Comparison of ENCODE assay signal across 14 cellular contexts in the genomic region with DNA sequence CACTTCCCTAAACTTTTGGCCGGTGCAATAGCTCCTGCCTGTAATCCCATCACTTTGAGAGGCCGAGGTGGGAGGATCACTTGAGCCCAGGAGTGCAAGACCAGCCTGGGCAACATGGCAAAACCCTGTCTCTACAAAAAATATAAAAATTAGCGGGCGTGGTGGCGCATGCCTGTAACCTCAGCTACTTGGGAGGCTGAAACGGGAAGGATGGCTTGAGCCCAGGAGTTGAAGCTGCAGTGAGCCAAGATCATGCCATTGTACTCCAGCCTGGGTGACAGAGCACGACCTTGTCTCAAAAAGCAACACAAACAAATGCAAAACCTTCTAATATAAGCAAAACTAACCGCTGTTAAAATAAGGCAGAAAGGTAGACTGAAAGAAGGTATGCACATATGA. TPM values are rescaled to one million over a fixed set of nuclear protein-coding genes. Genes with fewer than 3 reads are reported as not detected.
DNase-seq lines count a peak whose midpoint lies in the region; ATAC-seq and TF ChIP-seq lines count a peak whose summit lies in the region.
"Had no signal": no experiment of that assay in that cellular context is flagged by ENCODE, and none has a peak within 500 bp of the region (broad histone marks: within the 10 kb centered on the region; RNA-seq: fewer than 3 reads in every experiment).

No MANE protein-coding gene starts in this region.

- intact Hi-C loops in sigmoid colon (cut with DNase I) = no loop called here

- H3K27ac ChIP-seq in GM23338 (ENCODE audit: low read depth) (0 out of 2 replicates have a peak overlapping the region, but pooled peaks have one; percentile 84), SJSA1 (peak overlapping the region; percentile 74), foreskin keratinocyte (peak overlapping the region; percentile 89), sigmoid colon (peak overlapping the region; percentile 35 to 68 (median 62))

- H3K9me3 ChIP-seq in SJSA1 (replicated peaks) (no peaks in the 10 kb centered on the region), sigmoid colon (no peaks in the 10 kb centered on the region)

- H3K4me2 ChIP-seq in GM23338 = no peak overlapping the region

- H3K27me3 ChIP-seq in GM23338 (ENCODE audit: insufficient read depth) (no peaks in the 10 kb centered on the region), SJSA1 (replicated peaks) (no peaks in the 10 kb centered on the region), foreskin keratinocyte (no peaks in the 10 kb centered on the region), sigmoid colon (no peaks in the 10 kb centered on the region)
- H3K27me3 ChIP-seq: dorsolateral prefrontal cortex had no signal

- H3K36me3 Mint-ChIP-seq in GM23338 (ENCODE audit: low read depth) = no peaks in the 10 kb centered on the region; the same call in 2 of the 3 replicates

- 75 to 77% methylated on average over 8 of the region's 8 CpGs for WGBS in sigmoid colon, 2 donors

- ATAC-seq in GM23338 (no peak), foreskin keratinocyte (no peak), GM21526 (IDR thresholded peaks at IDR 0.05; ENCODE audit: low FRiP score, unreplicated experiment) (no peak), HG02571 (IDR thresholded peaks at IDR 0.05; ENCODE audit: unreplicated experiment) (no peak)

- H4K20me1 ChIP-seq in GM23338 (replicated peaks; ENCODE audit: insufficient read depth) = peaks cover 4% of the 10 kb centered on the region; the same call in 1 of the 2 replicates

- no peak for TF ChIP-seq EP300 in sigmoid colon (IDR thresholded peaks at IDR 0.05)

- TF ChIP-seq CTCF in GM23338 (conservative IDR thresholded peaks at IDR 0.05; ENCODE audit: low read depth in 2 of 2) (no peak), foreskin keratinocyte (conservative IDR thresholded peaks at IDR 0.05) (no peak), sigmoid colon (IDR thresholded peaks at IDR 0.05) (no peak)

- H3K27me3 Mint-ChIP-seq in GM23338 (ENCODE audit: insufficient read depth, low read depth, poor library complexity) = peaks cover 5% of the 10 kb centered on the region

- H3K27ac Mint-ChIP-seq in GM23338 = peak overlapping the region; percentile 74; the same call in 1 of the 2 replicates
- H3K27ac Mint-ChIP-seq: activated CD4-positive, alpha-beta memory T cell treated with anti-CD3 and anti-CD28 coated beads, Interleukin-2, amount 10 ng/mL, durations not matched to agents 7 days and 5 days; activated T-helper 17 cell treated with anti-CD3 and anti-CD28 coated beads, Interleukin-2, amount 50 U/mL, for 72 hours had no signal

- no peak overlapping the region for H3K4me3 Mint-ChIP-seq in GM23338
- H3K4me3 Mint-ChIP-seq: activated CD4-positive, alpha-beta memory T cell treated with anti-CD3 and anti-CD28 coated beads, Interleukin-2, amount 10 ng/mL, durations not matched to agents 7 days and 5 days; activated T-helper 17 cell treated with anti-CD3 and anti-CD28 coated beads, Interleukin-2, amount 50 U/mL, for 72 hours had no signal

- H3F3A ChIP-seq in GM23338 (replicated peaks; ENCODE audit: low read depth) = 0 out of 2 replicates have a peak, but pooled peaks cover 5% of the 10 kb centered on the region

- no peak for DNase-seq in GM23338 (ENCODE audit: low spot score)
- no peak for DNase-seq in SJSA1 (ENCODE audit: low read depth in 1 of 2, low spot score in 2 of 2)
- no peak for DNase-seq in foreskin keratinocyte
- DNase-seq in sigmoid colon = no peak
- DNase-seq in iPS-NIHi7 (ENCODE audit: extremely low spot score) = no peak
- DNase-seq in DMS153 (lab: John Stamatoyannopoulos, UW) = no peak
- DNase-seq: activated CD4-positive, alpha-beta memory T cell treated with anti-CD3 and anti-CD28 coated beads, Interleukin-2, amount 10 ng/mL, durations not matched to agents 7 days and 5 days; AML-193; NK-92 treated with Interleukin-12 subunit alpha and Interleukin-12 subunit beta, amount 100 ng/mL, for 24 hours; stimulated activated CD4-positive, alpha-beta T cell treated with anti-CD3 and anti-CD28 coated beads, Interleukin-2, amount 100 ng/mL, for 48 hours had no signal

- H3K4me3 ChIP-seq in GM23338 = no peak overlapping the region
- H3K4me3 ChIP-seq in SJSA1 = no peak overlapping the region
- H3K4me3 ChIP-seq in sigmoid colon = no peak overlapping the region
- H3K4me3 ChIP-seq: dorsolateral prefrontal cortex had no signal

- H3K9me3 Mint-ChIP-seq in GM23338 = no peaks in the 10 kb centered on the region
- H3K9me3 Mint-ChIP-seq: activated CD4-positive, alpha-beta memory T cell treated with anti-CD3 and anti-CD28 coated beads, Interleukin-2, amount 10 ng/mL, durations not matched to agents 7 days and 5 days; activated T-helper 17 cell treated with anti-CD3 and anti-CD28 coated beads, Interleukin-2, amount 50 U/mL, for 72 hours had no signal

- no peaks in the 10 kb centered on the region; the same call in 1 of the 2 replicates for H3K79me2 ChIP-seq in GM23338 (replicated peaks; ENCODE audit: insufficient read depth)

- H3K9me2 ChIP-seq in GM23338 (ENCODE audit: insufficient read depth) = no peaks in the 10 kb centered on the region

- H3K36me3 ChIP-seq in GM23338 (ENCODE audit: insufficient read depth) (no peaks in the 10 kb centered on the region), SJSA1 (no peaks in the 10 kb centered on the region), sigmoid colon (no peaks in the 10 kb centered on the region)

- peaks cover 52% of the 10 kb centered on the region for H3K4me1 Mint-ChIP-seq in GM23338
- H3K4me1 Mint-ChIP-seq: activated CD4-positive, alpha-beta memory T cell treated with anti-CD3 and anti-CD28 coated beads, Interleukin-2, amount 10 ng/mL, durations not matched to agents 7 days and 5 days; activated T-helper 17 cell treated with anti-CD3 and anti-CD28 coated beads, Interleukin-2, amount 50 U/mL, for 72 hours had no signal

- no peak for TF ChIP-seq POLR2A in sigmoid colon (IDR thresholded peaks at IDR 0.05)

- H2AFZ ChIP-seq in GM23338 = no peak overlapping the region

- H3K4me1 ChIP-seq in GM23338 (ENCODE audit: insufficient read depth) = peaks cover 8% of the 10 kb centered on the region; the same call in 1 of the 2 replicates
- H3K4me1 ChIP-seq in SJSA1 (replicated peaks) = peaks cover 32% of the 10 kb centered on the region
- peaks cover 35% of the 10 kb centered on the region for H3K4me1 ChIP-seq in foreskin keratinocyte
- H3K4me1 ChIP-seq in sigmoid colon = peaks cover 0 to 38% (median 32%) of the 10 kb centered on the region in 4 donors

TF ChIP-seq in GM23338, 12 proteins besides CTCF, POLR2A, EP300 and RAD21 (continues in another document):
- no peak for TF ChIP-seq POLR2AphosphoS5 (IDR thresholded peaks at IDR 0.05; ENCODE audit: low read depth)
- TF ChIP-seq EZH2phosphoT487 (IDR thresholded peaks at IDR 0.05; ENCODE audit: unreplicated experiment) = no peak
- TF ChIP-seq, protein P1, sequence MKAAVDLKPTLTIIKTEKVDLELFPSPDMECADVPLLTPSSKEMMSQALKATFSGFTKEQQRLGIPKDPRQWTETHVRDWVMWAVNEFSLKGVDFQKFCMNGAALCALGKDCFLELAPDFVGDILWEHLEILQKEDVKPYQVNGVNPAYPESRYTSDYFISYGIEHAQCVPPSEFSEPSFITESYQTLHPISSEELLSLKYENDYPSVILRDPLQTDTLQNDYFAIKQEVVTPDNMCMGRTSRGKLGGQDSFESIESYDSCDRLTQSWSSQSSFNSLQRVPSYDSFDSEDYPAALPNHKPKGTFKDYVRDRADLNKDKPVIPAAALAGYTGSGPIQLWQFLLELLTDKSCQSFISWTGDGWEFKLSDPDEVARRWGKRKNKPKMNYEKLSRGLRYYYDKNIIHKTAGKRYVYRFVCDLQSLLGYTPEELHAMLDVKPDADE (IDR thresholded peaks at IDR 0.05) = no peak

RNA-seq across cellular contexts. Expression of a gene that starts 25.9 kb away (rescaled TPM):
- total RNA-seq in GM23338 (2014; rRNA removed; shearing (Covaris generic)) = 5.2 and 7.9 TPM in 2 replicates
- 4.0 and 4.7 TPM in 2 replicates for polyA plus RNA-seq in GM23338 (2016; fragmentation: Nextera tagmentation; extraction: Ambion mirVana)
- total RNA-seq in SJSA1 (2014; rRNA removed; shearing (Covaris generic)) = 12.0 and 19.2 TPM in 2 replicates
- 15.4 and 18.1 TPM in 2 replicates for total RNA-seq in foreskin keratinocyte
- 19.2 and 19.5 TPM in 2 replicates for polyA plus RNA-seq in foreskin keratinocyte
- total RNA-seq in sigmoid colon = 10 to 100 TPM; 12.3 to 20.7 (median 16.3) TPM
- 10 to 100 TPM in 1 of 3 donors, 1 to 10 TPM in 2; 8.8 to 15.3 (median 9.6) TPM for polyA plus RNA-seq in sigmoid colon
- total RNA-seq: activated CD4-positive, alpha-beta memory T cell treated with anti-CD3 and anti-CD28 coated beads, Interleukin-2, amount 10 ng/mL, durations not matched to agents 7 days and 5 days; activated T-helper 17 cell treated with anti-CD3 and anti-CD28 coated beads, Interleukin-2, amount 50 U/mL, for 72 hours had no signal
